Comparison of ENCODE assay signal across 13 cellular contexts in genomic region chr20:54131675-54132611, GRCh38. TPM values are rescaled to one million over a fixed set of nuclear protein-coding genes. Genes with fewer than 3 reads are reported as not detected.
DNase-seq lines count a peak whose midpoint lies in the region; TF ChIP-seq lines count a peak whose summit lies in the region.
"Had no signal": no experiment of that assay in that cellular context is flagged by ENCODE, and none has a peak within 500 bp of the region (broad histone marks: within the 10 kb centered on the region; RNA-seq: fewer than 3 reads in every experiment).

No MANE protein-coding gene starts in this region.

- peaks cover 51% of the 10 kb centered on the region for H3K4me1 ChIP-seq in PC-9 (replicated peaks; ENCODE audit: insufficient read depth)
- H3K4me1 ChIP-seq in fibroblast of lung (ENCODE audit: control insufficient read depth, extremely low read depth, insufficient read depth, low read length) = peaks cover 13% of the 10 kb centered on the region
- H3K4me1 ChIP-seq in stomach = peaks cover 0 to 11% (median 0%) of the 10 kb centered on the region in 4 donors
- peaks cover 0 to 16% (median 0%) of the 10 kb centered on the region in 4 donors for H3K4me1 ChIP-seq in tibial nerve
- H3K4me1 ChIP-seq: sigmoid colon had no signal

- H3K27ac ChIP-seq in PC-9 (peak overlapping the region; percentile 99), fibroblast of lung (ENCODE audit: insufficient read depth, low read length) (peak overlapping the region; percentile 43), stomach (peak overlapping the region in 3 of 5 donors; percentile 22 to 35 (median 35)), tibial nerve (peak overlapping the region in 2 of 4 donors; percentile 40 to 55)

- DNase-seq in ELF-1 (ENCODE audit: low read depth, low spot score) (peak; percentile 12), PC-9 (peak in 1 of 2 experiments; percentile 35), fibroblast of lung (ENCODE audit: low read depth in 2 of 2) (peak in 1 of 2 donors; percentile 30), stomach (no peak), tibial nerve (ENCODE audit: low spot score in 2 of 2) (no peak), NCI-H128 (lab: John Stamatoyannopoulos, UW; ENCODE audit: unreplicated experiment) (no peak)
- DNase-seq in activated CD4-positive, alpha-beta T cell treated with anti-CD3 and anti-CD28 coated beads for 4 hours = no peak
- DNase-seq: activated CD8-positive, alpha-beta T cell treated with anti-CD3 and anti-CD28 coated beads for 36 hours; CD4-positive, alpha-beta T cell; MM.1S had no signal

- TSS peak; percentile 83 for BruUV-seq in PC-9 (replicated peaks; lab: Mats Ljungman, UMichigan)

- peak overlapping the region; percentile 21; the same call in 1 of the 2 replicates for H3K4me3 ChIP-seq in PC-9
- peak overlapping the region in 1 of 4 experiments; percentile 41 for H3K4me3 ChIP-seq in fibroblast of lung (replicated peaks in 1 of 4; ENCODE audit: control extremely low read depth in 1 of 4, insufficient read depth in 1 of 4, low read depth in 3 of 4, low read length in 4 of 4)
- H3K4me3 ChIP-seq in stomach = no peak overlapping the region
- H3K4me3 ChIP-seq in tibial nerve = no peak overlapping the region
- H3K4me3 ChIP-seq: GM12878, sigmoid colon had no signal

- H2AFZ ChIP-seq in PC-9 (no peak overlapping the region; the same call in 1 of the 2 replicates), fibroblast of lung (ENCODE audit: low read length) (no peak overlapping the region)

- no peaks in the 10 kb centered on the region for H4K20me1 ChIP-seq in PC-9 (ENCODE audit: insufficient read depth)
- H4K20me1 ChIP-seq in fibroblast of lung (ENCODE audit: control insufficient read depth, extremely low read depth, insufficient read depth, low read length) = no peaks in the 10 kb centered on the region

- peaks cover 54% of the 10 kb centered on the region for H3F3A ChIP-seq in PC-9 (ENCODE audit: insufficient read depth, low read depth)

- 76 to 90% (median 82%) methylated on average over 8 of the region's 8 CpGs for WGBS in stomach, 5 donors
- WGBS in tibial nerve, 2 donors = 87 to 88% methylated on average over 8 of the region's 8 CpGs

- POLR2A ChIA-PET in PC-9 (lab: Charles Lee; ENCODE audit: unreplicated experiment) = interaction anchor here (0.6 to 0.7 kb wide), 2 partner anchors 44 to 67 kb away, joined by 4 to 8 read pairs; no protein-coding TSS in a partner anchor

- no peak for TF ChIP-seq POLR2A in stomach (IDR thresholded peaks at IDR 0.05)
- TF ChIP-seq POLR2A in tibial nerve (IDR thresholded peaks at IDR 0.05) = no peak

- no peaks in the 10 kb centered on the region for H3K9me2 ChIP-seq in PC-9 (ENCODE audit: insufficient read depth)

- H3K36me3 ChIP-seq in PC-9 (ENCODE audit: low read depth) = no peaks in the 10 kb centered on the region
- H3K36me3 ChIP-seq in fibroblast of lung (ENCODE audit: control insufficient read depth, insufficient read depth, low read length) = no peaks in the 10 kb centered on the region
- no peaks in the 10 kb centered on the region for H3K36me3 ChIP-seq in stomach
- H3K36me3 ChIP-seq in tibial nerve = no peaks in the 10 kb centered on the region
- H3K36me3 ChIP-seq: sigmoid colon had no signal

- CTCF ChIA-PET in PC-9 (lab: Charles Lee) = interaction anchor here (0.6 kb wide), 2 partner anchors 15 to 785 kb away, joined by 3 to 4 read pairs; no protein-coding TSS in a partner anchor

- intact Hi-C loops in PC-9 (cut with micrococcal nuclease; ENCODE audit: unreplicated experiment) = loop anchor here (1.0 to 2.0 kb wide), 4 partner anchors 9 to 65 kb away; no protein-coding TSS in a partner anchor
- intact Hi-C loops in stomach (cut with DNase I; ENCODE audit: low total_unique reads) = no loop called here

- H3K4me2 ChIP-seq in PC-9 (peak overlapping the region; percentile 70), fibroblast of lung (ENCODE audit: extremely low read depth, insufficient read depth, low read length) (peak overlapping the region; percentile 72)

- TF ChIP-seq EP300 in stomach (IDR thresholded peaks at IDR 0.05) = no peak
- no peak for TF ChIP-seq EP300 in tibial nerve (IDR thresholded peaks at IDR 0.05)

- H3K9me3 ChIP-seq in PC-9 (ENCODE audit: insufficient read depth, low read depth) = peaks cover 23% of the 10 kb centered on the region
- no peaks in the 10 kb centered on the region for H3K9me3 ChIP-seq in fibroblast of lung (ENCODE audit: control insufficient read depth, insufficient read depth, low read depth, low read length)
- peaks cover 0 to 9% (median 0%) of the 10 kb centered on the region in 4 donors for H3K9me3 ChIP-seq in stomach
- peaks cover 0 to 3% (median 0%) of the 10 kb centered on the region in 4 donors for H3K9me3 ChIP-seq in tibial nerve

- H3K79me2 ChIP-seq in PC-9 (ENCODE audit: low read depth) (no peaks in the 10 kb centered on the region), fibroblast of lung (ENCODE audit: control insufficient read depth, insufficient read depth, low read length) (no peaks in the 10 kb centered on the region)

- H3K27me3 ChIP-seq in PC-9 (ENCODE audit: insufficient read depth, low read depth) (no peaks in the 10 kb centered on the region), fibroblast of lung (ENCODE audit: control insufficient read depth, insufficient read depth, low read length) (no peaks in the 10 kb centered on the region), stomach (peaks cover 0 to 3% (median 0%) of the 10 kb centered on the region in 3 donors), tibial nerve (no peaks in the 10 kb centered on the region)
- H3K27me3 ChIP-seq: sigmoid colon had no signal

- no peak for TF ChIP-seq CTCF in PC-9 (conservative IDR thresholded peaks at IDR 0.05)
- TF ChIP-seq CTCF in fibroblast of lung (conservative IDR thresholded peaks at IDR 0.05 in 1 of 2, IDR thresholded peaks at IDR 0.05 in 1 of 2; ENCODE audit: low read depth in 1 of 2, low read length in 2 of 2) = no peak
- no peak for TF ChIP-seq CTCF in stomach (IDR thresholded peaks at IDR 0.05)
- no peak for TF ChIP-seq CTCF in tibial nerve (IDR thresholded peaks at IDR 0.05)

- no peak overlapping the region for H3K9ac ChIP-seq in fibroblast of lung (ENCODE audit: insufficient read depth, low read length)

RNA-seq across cellular contexts. Expression of gene CYP24A1, which starts 41.8 kb away (rescaled TPM):
- total RNA-seq in PC-9 (2021) (2.7 and 4.9 TPM in 2 replicates), fibroblast of lung (0.26 TPM in 1 of 2 replicates, not detected in the other), stomach (not detected), tibial nerve (not detected)
- polyA plus RNA-seq in fibroblast of lung (not detected in 2 replicates), stomach (1 to 10 TPM in 1 of 3 donors, not detected in 2; 1.2 TPM)
- not detected in 2 replicates for polyA plus RNA-seq in fibroblast of lung (2012)
- polyA minus RNA-seq in fibroblast of lung (ENCODE audit: low replicate concordance) = not detected in 2 replicates
- total RNA-seq: activated CD8-positive, alpha-beta T cell treated with anti-CD3 and anti-CD28 coated beads for 36 hours; dermis microvascular lymphatic vessel endothelial cell; sigmoid colon had no signal
- polyA plus RNA-seq: GM12878 had no signal
